In genomic region chr5:74428275-74428674, GRCh38 we compare ENCODE assay signal across 24 cellular contexts.
"Had no signal": no experiment of that assay in that cellular context is flagged by ENCODE, and none has a peak within 500 bp of the region (broad histone marks: within the 10 kb centered on the region; RNA-seq: fewer than 3 reads in every experiment).

No MANE protein-coding gene starts in this region.

- H3K27ac ChIP-seq: stomach, suprapubic skin, testis, thoracic aorta, thyroid gland, tibial artery, tibial nerve, transverse colon, upper lobe of left lung, upper lobe of right lung, uterus, vagina had no signal

- DNase-seq: stimulated activated CD4-positive, alpha-beta T cell treated with anti-CD3 and anti-CD28 coated beads, Interleukin-2, amount 100 ng/mL, for 48 hours; stimulated activated CD4-positive, alpha-beta T cell treated with anti-CD3 and anti-CD28 coated beads, Interleukin-4, amount 100 ng/mL, for 1 hour; stimulated activated CD4-positive, alpha-beta T cell treated with anti-CD3 and anti-CD28 coated beads, Interleukin-4, amount 100 ng/mL, for 24 hours; stimulated activated CD4-positive, alpha-beta T cell treated with anti-CD3 and anti-CD28 coated beads, Interleukin-4, amount 100 ng/mL, for 4 hours; stimulated activated CD8-positive, alpha-beta memory T cell treated with anti-CD3 and anti-CD28 coated beads, Interleukin-4, amount 100 ng/mL, for 48 hours; stimulated activated naive B cell treated with anti-CD40 and anti-IgM and Interleukin-4, amounts not matched to agents 10 μg/mL and 1 μg/mL and 100 μg/mL, for 72 hours; stimulated activated naive CD4-positive, alpha-beta T cell; stimulated activated naive CD4-positive, alpha-beta T cell treated with Interleukin-2 at 50 U/mL for 16 hours; stimulated activated naive CD8-positive, alpha-beta T cell treated with anti-CD3 and anti-CD28 coated beads, Interleukin-15, amount 100 ng/mL, for 72 hours; stimulated activated naive CD8-positive, alpha-beta T cell treated with anti-CD3 and anti-CD28 coated beads, Interleukin-15, Interleukin-2, amounts not matched to agents 100 U/mL and 50 U/mL, for 24 hours; stomach; substantia nigra; testis; thyroid gland; tibial artery; transverse colon; trophoblast cell; upper lobe of left lung; upper lobe of right lung; uterus had no signal

- H3K4me1 ChIP-seq: thyroid gland, tibial artery, transverse colon, uterus had no signal

- H3K36me3 ChIP-seq: stomach, suprapubic skin, thoracic aorta, thyroid gland, tibial artery, tibial nerve, transverse colon, upper lobe of left lung, upper lobe of right lung, uterus, vagina had no signal

- H3K4me3 ChIP-seq: stomach, suprapubic skin, testis, thoracic aorta, thyroid gland, tibial artery, tibial nerve, transverse colon, upper lobe of left lung, upper lobe of right lung, uterus, vagina had no signal

- H3K9me3 ChIP-seq: stomach, suprapubic skin, testis, thoracic aorta, thyroid gland, tibial nerve, transverse colon, upper lobe of left lung, upper lobe of right lung, uterus, vagina had no signal
